26 cellular contexts compared by ENCODE assay signal in the genomic region with DNA sequence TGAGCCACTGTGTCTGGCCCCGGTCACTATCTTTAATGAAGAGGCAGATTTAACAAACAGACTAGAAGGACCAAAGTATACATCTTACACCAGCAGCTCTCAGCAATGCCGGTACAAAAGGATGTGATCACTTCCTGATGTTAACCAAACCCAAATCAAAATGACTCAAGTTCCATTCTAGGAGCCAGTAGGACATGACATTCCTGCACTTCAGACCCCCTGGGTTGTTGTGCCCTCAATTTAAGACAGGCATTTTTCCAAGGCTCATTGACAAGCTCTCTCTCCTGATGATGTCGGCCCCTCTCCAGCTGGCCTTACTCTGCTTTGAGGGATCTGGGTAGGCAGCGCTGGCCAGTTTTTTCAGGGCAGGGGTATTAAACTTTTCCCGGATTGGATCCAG. TPM values are rescaled to one million over a fixed set of nuclear protein-coding genes. Genes with fewer than 3 reads are reported as not detected.
DNase-seq lines count a peak whose midpoint lies in the region; TF ChIP-seq lines count a peak whose summit lies in the region.
"Had no signal": no experiment of that assay in that cellular context is flagged by ENCODE, and none has a peak within 500 bp of the region (broad histone marks: within the 10 kb centered on the region; RNA-seq: fewer than 3 reads in every experiment).

No MANE protein-coding gene starts in this region.

- DNase-seq in A172 (ENCODE audit: low spot score) (peak; percentile 44), ELR (ENCODE audit: low read depth) (peak; percentile 50), astrocyte of the hippocampus (ENCODE audit: low read depth, low spot score) (peak; percentile 66), iris pigment epithelial cell (ENCODE audit: low read depth) (peak; percentile 45), NCI-H510A treated with DMSO at 0.1 percent for 48 hours (lab: John Stamatoyannopoulos, UW) (no peak), spleen (no peak), neural progenitor cell (ENCODE audit: low spot score) (no peak), NCI-H1694 (lab: John Stamatoyannopoulos, UW) (no peak)
- DNase-seq: activated CD4-positive, alpha-beta T cell treated with anti-CD3 and anti-CD28 coated beads, Interleukin-2, amount 10 ng/mL, durations not matched to agents 24 days and 14 days; activated CD8-positive, alpha-beta memory T cell treated with anti-CD3 and anti-CD28 coated beads, Interleukin-2, amount 50 U/mL, for 4 hours; DMS79; NCI-H1092; NCI-H187 treated with DMSO at 0.1 percent for 48 hours; NCI-H2171 treated with DMSO at 0.1 percent for 48 hours; NCI-H524 treated with DMSO at 0.1 percent for 48 hours; nephron progenitor cell; stimulated activated CD4-positive, alpha-beta T cell treated with anti-CD3 and anti-CD28 coated beads, Interleukin-2, amount 100 ng/mL, for 48 hours; WERI-Rb-1 had no signal

- peaks cover 2% of the 10 kb centered on the region for H3K27me3 Mint-ChIP-seq in neural progenitor cell (ENCODE audit: insufficient read depth, low read depth)
- H3K27me3 Mint-ChIP-seq: activated CD4-positive, alpha-beta T cell treated with anti-CD3 and anti-CD28 coated beads, Interleukin-2, amount 10 ng/mL, durations not matched to agents 24 days and 14 days; activated naive CD4-positive, alpha-beta T cell treated with anti-CD3 and anti-CD28 coated beads, Interleukin-2, amount 50 U/mL, for 24 hours; activated T-helper 17 cell treated with anti-CD3 and anti-CD28 coated beads, Interleukin-2, amount 50 U/mL, for 72 hours; dendritic cell treated with granulocyte-macrophage colony-stimulating factor and Interleukin-4, amounts not matched to agents 40 ng/mL and 50 ng/mL, for 4 days; IgD-negative memory B cell; type B pancreatic cell had no signal

- intact Hi-C loops in spleen (cut with DNase I; ENCODE audit: low total_unique reads) = no loop called here

- H3K9me3 ChIP-seq in spleen (no peaks in the 10 kb centered on the region), neural progenitor cell (ENCODE audit: low read depth) (no peaks in the 10 kb centered on the region)
- H3K9me3 ChIP-seq: right atrium auricular region had no signal

- no peaks in the 10 kb centered on the region for H3K4me1 Mint-ChIP-seq in neural progenitor cell
- H3K4me1 Mint-ChIP-seq: activated CD4-positive, alpha-beta T cell treated with anti-CD3 and anti-CD28 coated beads, Interleukin-2, amount 10 ng/mL, durations not matched to agents 24 days and 14 days; activated naive CD4-positive, alpha-beta T cell treated with anti-CD3 and anti-CD28 coated beads, Interleukin-2, amount 50 U/mL, for 24 hours; activated T-helper 17 cell treated with anti-CD3 and anti-CD28 coated beads, Interleukin-2, amount 50 U/mL, for 72 hours; nephron progenitor cell had no signal

- no peaks in the 10 kb centered on the region for H3K79me2 ChIP-seq in neural progenitor cell (ENCODE audit: low read depth)

- H3K36me3 Mint-ChIP-seq in neural progenitor cell = peaks cover 34% of the 10 kb centered on the region

- H3K27ac Mint-ChIP-seq in neural progenitor cell = no peak overlapping the region
- H3K27ac Mint-ChIP-seq: activated CD4-positive, alpha-beta T cell treated with anti-CD3 and anti-CD28 coated beads, Interleukin-2, amount 10 ng/mL, durations not matched to agents 24 days and 14 days; activated naive CD4-positive, alpha-beta T cell treated with anti-CD3 and anti-CD28 coated beads, Interleukin-2, amount 50 U/mL, for 24 hours; activated T-helper 17 cell treated with anti-CD3 and anti-CD28 coated beads, Interleukin-2, amount 50 U/mL, for 72 hours; dendritic cell treated with granulocyte-macrophage colony-stimulating factor and Interleukin-4, amounts not matched to agents 40 ng/mL and 50 ng/mL, for 4 days; IgD-negative memory B cell; nephron progenitor cell; type B pancreatic cell had no signal

- H3K4me3 Mint-ChIP-seq in neural progenitor cell = no peak overlapping the region
- H3K4me3 Mint-ChIP-seq: activated CD4-positive, alpha-beta T cell treated with anti-CD3 and anti-CD28 coated beads, Interleukin-2, amount 10 ng/mL, durations not matched to agents 24 days and 14 days; activated naive CD4-positive, alpha-beta T cell treated with anti-CD3 and anti-CD28 coated beads, Interleukin-2, amount 50 U/mL, for 24 hours; activated T-helper 17 cell treated with anti-CD3 and anti-CD28 coated beads, Interleukin-2, amount 50 U/mL, for 72 hours; dendritic cell treated with granulocyte-macrophage colony-stimulating factor and Interleukin-4, amounts not matched to agents 40 ng/mL and 50 ng/mL, for 4 days; IgD-negative memory B cell; nephron progenitor cell; type B pancreatic cell had no signal

- H3K4me3 ChIP-seq in spleen = no peak overlapping the region
- no peak overlapping the region for H3K4me3 ChIP-seq in neural progenitor cell
- H3K4me3 ChIP-seq: GM12878, right atrium auricular region had no signal

- TF ChIP-seq POLR2A in spleen (IDR thresholded peaks at IDR 0.05) = no peak

- H3K4me2 ChIP-seq in neural progenitor cell = no peak overlapping the region

- no peak overlapping the region for H2AFZ ChIP-seq in neural progenitor cell (replicated peaks)

- no peaks in the 10 kb centered on the region for H3K9me3 Mint-ChIP-seq in neural progenitor cell
- H3K9me3 Mint-ChIP-seq: activated CD4-positive, alpha-beta T cell treated with anti-CD3 and anti-CD28 coated beads, Interleukin-2, amount 10 ng/mL, durations not matched to agents 24 days and 14 days; activated naive CD4-positive, alpha-beta T cell treated with anti-CD3 and anti-CD28 coated beads, Interleukin-2, amount 50 U/mL, for 24 hours; activated T-helper 17 cell treated with anti-CD3 and anti-CD28 coated beads, Interleukin-2, amount 50 U/mL, for 72 hours; dendritic cell treated with granulocyte-macrophage colony-stimulating factor and Interleukin-4, amounts not matched to agents 40 ng/mL and 50 ng/mL, for 4 days; IgD-negative memory B cell; nephron progenitor cell; type B pancreatic cell had no signal

- no peak for TF ChIP-seq CTCF in spleen (IDR thresholded peaks at IDR 0.05 in 8 of 11, conservative IDR thresholded peaks at IDR 0.05 in 3 of 11)
- no peak for TF ChIP-seq CTCF in neural progenitor cell (IDR thresholded peaks at IDR 0.05)

- H3K27me3 ChIP-seq in spleen (replicated peaks in 1 of 7) (no peaks in the 10 kb centered on the region), neural progenitor cell (no peaks in the 10 kb centered on the region)
- H3K27me3 ChIP-seq: right atrium auricular region had no signal

- 84 to 91% (median 87%) methylated on average over 5 of the region's 5 CpGs for WGBS in spleen, 5 donors

- peaks cover 1% of the 10 kb centered on the region for H3F3A ChIP-seq in neural progenitor cell (ENCODE audit: low read depth)

- no peaks in the 10 kb centered on the region for H4K20me1 ChIP-seq in neural progenitor cell (ENCODE audit: low read depth)

- H3K9ac ChIP-seq in neural progenitor cell = no peak overlapping the region

- H3K27ac ChIP-seq in spleen (no peak overlapping the region), neural progenitor cell (no peak overlapping the region)
- H3K27ac ChIP-seq: C4-2B, right atrium auricular region, WERI-Rb-1 had no signal

- H3K36me3 ChIP-seq in spleen = peaks cover 6 to 100% (median 96%) of the 10 kb centered on the region in 6 donors
- H3K36me3 ChIP-seq in neural progenitor cell = peaks cover 4% of the 10 kb centered on the region

- H3K4me1 ChIP-seq in spleen (peaks cover 0 to 4% (median 0%) of the 10 kb centered on the region in 6 donors), neural progenitor cell (no peaks in the 10 kb centered on the region)
- H3K4me1 ChIP-seq: right atrium auricular region had no signal

RNA-seq across cellular contexts. Expression of a gene that starts 35.1 kb away (rescaled TPM):
- 63.4 and 79.1 TPM in 2 replicates for total RNA-seq in A172 (2014; rRNA removed; shearing (Covaris generic))
- total RNA-seq in spleen (100 to 1,000 TPM in 1 of 7 donors, 10 to 100 TPM in 6; 46.5 to 112 (median 60.2) TPM), neural progenitor cell (ENCODE audit: low replicate concordance) (38.2 and 61.5 TPM in 2 replicates)
- polyA plus RNA-seq in spleen = 10 to 100 TPM; 25.7 to 28.7 (median 27.8) TPM

RNA-seq across cellular contexts. Expression of a gene that starts 35.4 kb away (rescaled TPM):
- total RNA-seq in A172 (2014; rRNA removed; shearing (Covaris generic)) = 20.0 and 20.4 TPM in 2 replicates
- total RNA-seq in spleen (10 to 100 TPM; 44.1 to 76.3 (median 56.8) TPM), neural progenitor cell (ENCODE audit: low replicate concordance) (72.9 and 107 TPM in 2 replicates)
- polyA plus RNA-seq in spleen = 10 to 100 TPM; 15.5 to 25.8 (median 17.4) TPM

Comparison
In these comparisons a context has a peak if more than half of its experiments do, and no peak if none do; other contexts are left out.
1. DNase-seq: peak in A172 (single experiment), ELR (single experiment), astrocyte of the hippocampus (single experiment) and iris pigment epithelial cell (single experiment); none in NCI-H510A treated with DMSO at 0.1 percent for 48 hours (single experiment), spleen (single experiment), neural progenitor cell (single experiment) and NCI-H1694 (single experiment).